ENCODE assay signal across 22 cellular contexts in genomic region chr4:74386159-74386558, GRCh38. TPM values are rescaled to one million over a fixed set of nuclear protein-coding genes. Genes with fewer than 3 reads are reported as not detected.
"Had no signal": no experiment of that assay in that cellular context is flagged by ENCODE, and none has a peak within 500 bp of the region (broad histone marks: within the 10 kb centered on the region; RNA-seq: fewer than 3 reads in every experiment).

No MANE protein-coding gene starts in this region.

- H3K4me3 Mint-ChIP-seq: T-cell; T-helper 1 cell treated with Interleukin-12 subunit alpha and Interleukin-12 subunit beta and Interleukin-4 antibody, amounts not matched to agents 30 μg/mL and 1 μg/mL, for 36 hours had no signal

- H3K9me3 ChIP-seq: SK-N-SH had no signal

- H3K9me3 Mint-ChIP-seq: IgD-negative memory B cell; T-cell; T-helper 1 cell treated with Interleukin-12 subunit alpha and Interleukin-12 subunit beta and Interleukin-4 antibody, amounts not matched to agents 30 μg/mL and 1 μg/mL, for 36 hours had no signal

- H3K36me3 Mint-ChIP-seq: IgD-negative memory B cell, T-cell had no signal

- DNase-seq: KBM-7, MV-4-11, NCI-H1048, NCI-H1105, NCI-H1417, NCI-H1436 treated with DMSO at 0.1 percent for 48 hours, NCI-H1694, NCI-H187 treated with DMSO at 0.1 percent for 48 hours, NCI-H2029 treated with DMSO at 0.1 percent for 48 hours, NCI-H2171 treated with DMSO at 0.1 percent for 48 hours, NCI-H2227 treated with DMSO at 0.1 percent for 48 hours, NCI-H524, NCI-H69, NCI-H774, RPMI8226, SHP77, SK-N-SH, SW 1271, T-cell had no signal

- H3K4me1 Mint-ChIP-seq: IgD-negative memory B cell, T-cell had no signal

- H3K27ac Mint-ChIP-seq: IgD-negative memory B cell; T-cell; T-helper 1 cell treated with Interleukin-12 subunit alpha and Interleukin-12 subunit beta and Interleukin-4 antibody, amounts not matched to agents 30 μg/mL and 1 μg/mL, for 36 hours had no signal

- ATAC-seq: T-cell had no signal

RNA-seq across cellular contexts. Expression of gene EREG, which starts 21.2 kb away (rescaled TPM):
- total RNA-seq: SK-MEL-5 had no signal
- polyA plus RNA-seq: IgD-negative memory B cell, SK-N-SH had no signal

RNA-seq across cellular contexts. Expression of gene AREG, which starts 58.8 kb away (rescaled TPM):
- total RNA-seq: SK-MEL-5 had no signal
- polyA plus RNA-seq: SK-N-SH had no signal
